ENCODE assay signal across 21 cellular contexts in genomic region chr1:160332516-160332915, GRCh38. TPM values are rescaled to one million over a fixed set of nuclear protein-coding genes. Genes with fewer than 3 reads are reported as not detected.
"Had no signal": no experiment of that assay in that cellular context is flagged by ENCODE, and none has a peak within 500 bp of the region (broad histone marks: within the 10 kb centered on the region; RNA-seq: fewer than 3 reads in every experiment).

No MANE protein-coding gene starts in this region.

- H3K4me3 ChIP-seq: esophagus muscularis mucosa, gastrocnemius medialis, heart right ventricle, mucosa of descending colon, sigmoid colon, skin epidermis, suprapubic skin, thyroid gland had no signal

- H3K9me3 ChIP-seq: esophagus muscularis mucosa, gastrocnemius medialis, heart right ventricle, mucosa of descending colon, sigmoid colon, suprapubic skin, thyroid gland had no signal

- ATAC-seq: gastrocnemius medialis; heart right ventricle; left lobe of liver; mucosa of descending colon; naive thymus-derived CD8-positive, alpha-beta T cell had no signal

- FAIRE-seq: urothelium cell line had no signal

- DNase-seq: cortex of kidney; effector memory CD4-positive, alpha-beta T cell; gastrocnemius medialis; heart right ventricle; islet precursor cell; mammary epithelial cell; mucosa of descending colon; naive thymus-derived CD8-positive, alpha-beta T cell; posterior cingulate gyrus; sigmoid colon; stimulated activated CD4-positive, alpha-beta T cell treated with anti-CD3 and anti-CD28 coated beads, Interleukin-2, amount 100 ng/mL, for 24 hours; stimulated activated CD4-positive, alpha-beta T cell treated with anti-CD3 and anti-CD28 coated beads, Interleukin-4, amount 100 ng/mL, for 4 hours; stimulated activated naive CD4-positive, alpha-beta T cell; thyroid gland had no signal

- H3K4me1 ChIP-seq: esophagus muscularis mucosa, gastrocnemius medialis, sigmoid colon, suprapubic skin, thyroid gland had no signal

- H3K27ac ChIP-seq: epithelial cell of prostate, esophagus muscularis mucosa, gastrocnemius medialis, heart right ventricle, sigmoid colon, skin epidermis, suprapubic skin, thyroid gland had no signal

- H3K27me3 ChIP-seq: esophagus muscularis mucosa, gastrocnemius medialis, heart right ventricle, sigmoid colon, suprapubic skin, thyroid gland had no signal

RNA-seq across cellular contexts. Expression of gene NHLH1, which starts 34.4 kb away (rescaled TPM):
- total RNA-seq: esophagus muscularis mucosa, fibroblast of villous mesenchyme, mammary epithelial cell, thyroid gland had no signal
- polyA plus RNA-seq: naive thymus-derived CD8-positive, alpha-beta T cell had no signal
